ENCODE assay signal across 22 cellular contexts in the genomic region with DNA sequence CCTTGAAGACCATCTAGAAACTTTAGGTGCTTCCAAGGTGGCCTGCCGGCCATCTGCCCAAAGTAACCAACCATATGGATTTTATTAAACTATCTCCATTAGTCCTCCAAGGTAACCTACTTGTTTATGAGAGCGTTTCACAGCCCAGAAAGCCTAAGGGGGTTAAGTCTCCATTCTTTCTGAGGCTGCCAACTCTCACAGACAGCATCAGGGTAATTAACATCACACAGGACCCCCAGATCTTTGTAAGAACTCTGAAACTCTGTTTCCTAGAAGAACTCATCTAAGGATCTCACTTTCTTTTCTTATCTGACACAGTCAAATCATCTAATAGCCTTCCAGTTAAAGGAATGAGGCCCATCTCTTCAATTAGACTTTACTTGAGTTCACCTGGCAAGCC.
"Had no signal": no experiment of that assay in that cellular context is flagged by ENCODE, and none has a peak within 500 bp of the region (broad histone marks: within the 10 kb centered on the region; RNA-seq: fewer than 3 reads in every experiment).

No MANE protein-coding gene starts in this region.

- DNase-seq: cortex of kidney; dorsolateral prefrontal cortex; effector CD8-positive, alpha-beta T cell; heart right ventricle; kidney glomerular epithelial cell; mammary epithelial cell; naive thymus-derived CD4-positive, alpha-beta T cell; posterior cingulate gyrus; sigmoid colon; stimulated activated CD4-positive, alpha-beta T cell treated with anti-CD3 and anti-CD28 coated beads, Interleukin-2, amount 100 ng/mL, for 24 hours; stimulated activated CD4-positive, alpha-beta T cell treated with anti-CD3 and anti-CD28 coated beads, Interleukin-4, amount 100 ng/mL, for 4 hours; stimulated activated naive B cell treated with anti-CD40 and anti-IgM and Interleukin-4, amounts not matched to agents 10 μg/mL and 1 μg/mL and 100 μg/mL, for 72 hours; stimulated activated naive CD8-positive, alpha-beta T cell treated with anti-CD3 and anti-CD28 coated beads, Interleukin-15, amount 100 ng/mL, for 72 hours; testis; upper lobe of right lung had no signal

- ATAC-seq: esophagus mucosa; heart right ventricle; naive thymus-derived CD4-positive, alpha-beta T cell; stimulated activated naive B cell treated with anti-CD40 and anti-IgM and Interleukin-4, amounts not matched to agents 10 μg/mL and 1 μg/mL and 100 μg/mL, for 72 hours; stimulated activated naive CD8-positive, alpha-beta T cell treated with anti-CD3 and anti-CD28 coated beads, Interleukin-15, amount 100 ng/mL, for 72 hours; upper lobe of right lung had no signal

- H3K4me3 ChIP-seq: dorsolateral prefrontal cortex, heart right ventricle, sigmoid colon, skin epidermis, testis, tibial nerve, upper lobe of right lung, vagina had no signal

- H3K27me3 Mint-ChIP-seq: naive thymus-derived CD4-positive, alpha-beta T cell; stimulated activated naive B cell treated with anti-CD40 and anti-IgM and Interleukin-4, amounts not matched to agents 10 μg/mL and 1 μg/mL and 100 μg/mL, for 72 hours; stimulated activated naive CD8-positive, alpha-beta T cell treated with anti-CD3 and anti-CD28 coated beads, Interleukin-15, amount 100 ng/mL, for 72 hours had no signal

- H3K4me1 Mint-ChIP-seq: naive thymus-derived CD4-positive, alpha-beta T cell; stimulated activated naive B cell treated with anti-CD40 and anti-IgM and Interleukin-4, amounts not matched to agents 10 μg/mL and 1 μg/mL and 100 μg/mL, for 72 hours; stimulated activated naive CD8-positive, alpha-beta T cell treated with anti-CD3 and anti-CD28 coated beads, Interleukin-15, amount 100 ng/mL, for 72 hours had no signal

- H3K27ac Mint-ChIP-seq: naive thymus-derived CD4-positive, alpha-beta T cell; stimulated activated naive B cell treated with anti-CD40 and anti-IgM and Interleukin-4, amounts not matched to agents 10 μg/mL and 1 μg/mL and 100 μg/mL, for 72 hours; stimulated activated naive CD8-positive, alpha-beta T cell treated with anti-CD3 and anti-CD28 coated beads, Interleukin-15, amount 100 ng/mL, for 72 hours had no signal

- H3K9me3 Mint-ChIP-seq: stimulated activated naive CD8-positive, alpha-beta T cell treated with anti-CD3 and anti-CD28 coated beads, Interleukin-15, amount 100 ng/mL, for 72 hours had no signal

- H3K4me3 Mint-ChIP-seq: naive thymus-derived CD4-positive, alpha-beta T cell; stimulated activated naive B cell treated with anti-CD40 and anti-IgM and Interleukin-4, amounts not matched to agents 10 μg/mL and 1 μg/mL and 100 μg/mL, for 72 hours; stimulated activated naive CD8-positive, alpha-beta T cell treated with anti-CD3 and anti-CD28 coated beads, Interleukin-15, amount 100 ng/mL, for 72 hours had no signal

- H3K27ac ChIP-seq: dorsolateral prefrontal cortex, heart right ventricle, sigmoid colon, skin epidermis, testis, tibial nerve, upper lobe of right lung, vagina had no signal

- H3K9me3 ChIP-seq: sigmoid colon, testis, tibial nerve, upper lobe of right lung, vagina had no signal

- H3K36me3 ChIP-seq: heart right ventricle, sigmoid colon, tibial nerve, upper lobe of right lung, vagina had no signal

- H3K4me1 ChIP-seq: heart right ventricle, sigmoid colon, testis, tibial nerve, upper lobe of right lung, vagina had no signal

- H3K27me3 ChIP-seq: heart right ventricle, sigmoid colon, testis, tibial nerve, upper lobe of right lung, vagina had no signal

- H3K36me3 Mint-ChIP-seq: naive thymus-derived CD4-positive, alpha-beta T cell; stimulated activated naive B cell treated with anti-CD40 and anti-IgM and Interleukin-4, amounts not matched to agents 10 μg/mL and 1 μg/mL and 100 μg/mL, for 72 hours had no signal

- FAIRE-seq: endometrium, frontal cortex, islet of Langerhans had no signal
